8 cellular contexts compared by ENCODE assay signal in genomic region chr4:168585168-168586091, GRCh38.
DNase-seq lines count a peak whose midpoint lies in the region; ATAC-seq and TF ChIP-seq lines count a peak whose summit lies in the region.

No MANE protein-coding gene starts in this region.

- peak; percentile 85 to 94 for TF ChIP-seq RAD21 in liver (IDR thresholded peaks at IDR 0.05)

- DNase-seq in DMS53 (lab: John Stamatoyannopoulos, UW) (peak; percentile 69), DMS53 treated with DMSO at 0.1 percent for 48 hours (lab: John Stamatoyannopoulos, UW; ENCODE audit: unreplicated experiment) (no peak), HT1080 (ENCODE audit: low read depth) (peak; percentile 66), SHP77 (lab: John Stamatoyannopoulos, UW) (peak; percentile 29 to 30), dedifferentiated amniotic fluid mesenchymal stem cell (ENCODE audit: extremely low spot score) (peak; percentile 85)

- 20% methylated on average over 9 of the region's 9 CpGs for WGBS in liver

- H3K4me1 ChIP-seq in liver (ENCODE audit: control insufficient read depth in 4 of 4, insufficient read depth in 4 of 4, low read length in 3 of 4) (no peaks in the 10 kb centered on the region), subcutaneous abdominal adipose tissue (ENCODE audit: control insufficient read depth in 5 of 5, insufficient read depth in 5 of 5, low read length in 5 of 5) (peaks cover 0 to 28% (median 21%) of the 10 kb centered on the region in 5 donors)

- H3K9me3 ChIP-seq in liver (ENCODE audit: control insufficient read depth in 4 of 4, low read length in 3 of 4) (no peaks in the 10 kb centered on the region), subcutaneous abdominal adipose tissue (ENCODE audit: control insufficient read depth in 5 of 5, low read length in 5 of 5) (no peaks in the 10 kb centered on the region)

- no peaks in the 10 kb centered on the region for H3K27me3 ChIP-seq in liver (ENCODE audit: control insufficient read depth in 4 of 4, insufficient read depth in 4 of 4, low read length in 3 of 4)
- H3K27me3 ChIP-seq in subcutaneous abdominal adipose tissue (ENCODE audit: control insufficient read depth in 5 of 5, insufficient read depth in 4 of 5, low read length in 5 of 5) = no peaks in the 10 kb centered on the region

- ATAC-seq in GM21528 (IDR thresholded peaks at IDR 0.05; ENCODE audit: low FRiP score, unreplicated experiment) = peak; percentile 80

- peak; percentile 70 for TF ChIP-seq CTCF in liver (IDR thresholded peaks at IDR 0.05; ENCODE audit: low read depth, low read length, missing input control)

- H3K4me3 ChIP-seq in liver (ENCODE audit: low read depth in 1 of 3, low read length in 3 of 3) (no peak overlapping the region), subcutaneous abdominal adipose tissue (ENCODE audit: low read depth in 1 of 5, low read length in 5 of 5) (no peak overlapping the region)

- H3K36me3 ChIP-seq in liver (ENCODE audit: control insufficient read depth in 4 of 4, insufficient read depth in 3 of 4, low read depth in 1 of 4, low read length in 3 of 4) (no peaks in the 10 kb centered on the region), subcutaneous abdominal adipose tissue (ENCODE audit: control insufficient read depth in 5 of 5, insufficient read depth in 5 of 5, low read length in 5 of 5) (no peaks in the 10 kb centered on the region)

- no peak overlapping the region for H3K27ac ChIP-seq in liver (ENCODE audit: low read depth in 1 of 2, low read length in 2 of 2)
- H3K27ac ChIP-seq in subcutaneous abdominal adipose tissue (ENCODE audit: low read depth, low read length) = peak overlapping the region; percentile 17

- H3K9ac ChIP-seq in liver (ENCODE audit: low read depth in 1 of 2, low read length in 2 of 2) = no peak overlapping the region
- no peak overlapping the region for H3K9ac ChIP-seq in subcutaneous abdominal adipose tissue (ENCODE audit: low read length in 5 of 5)

TF ChIP-seq in liver, 16 proteins besides CTCF, POLR2A, EP300 and RAD21:
- TF ChIP-seq NR2F2 (IDR thresholded peaks at IDR 0.05) (no peak), FOXA1 (IDR thresholded peaks at IDR 0.05) (no peak), HNF4G (IDR thresholded peaks at IDR 0.05) (no peak), FOXA2 (IDR thresholded peaks at IDR 0.05) (no peak)
